ENCODE assay signal across 18 cellular contexts in the genomic region with DNA sequence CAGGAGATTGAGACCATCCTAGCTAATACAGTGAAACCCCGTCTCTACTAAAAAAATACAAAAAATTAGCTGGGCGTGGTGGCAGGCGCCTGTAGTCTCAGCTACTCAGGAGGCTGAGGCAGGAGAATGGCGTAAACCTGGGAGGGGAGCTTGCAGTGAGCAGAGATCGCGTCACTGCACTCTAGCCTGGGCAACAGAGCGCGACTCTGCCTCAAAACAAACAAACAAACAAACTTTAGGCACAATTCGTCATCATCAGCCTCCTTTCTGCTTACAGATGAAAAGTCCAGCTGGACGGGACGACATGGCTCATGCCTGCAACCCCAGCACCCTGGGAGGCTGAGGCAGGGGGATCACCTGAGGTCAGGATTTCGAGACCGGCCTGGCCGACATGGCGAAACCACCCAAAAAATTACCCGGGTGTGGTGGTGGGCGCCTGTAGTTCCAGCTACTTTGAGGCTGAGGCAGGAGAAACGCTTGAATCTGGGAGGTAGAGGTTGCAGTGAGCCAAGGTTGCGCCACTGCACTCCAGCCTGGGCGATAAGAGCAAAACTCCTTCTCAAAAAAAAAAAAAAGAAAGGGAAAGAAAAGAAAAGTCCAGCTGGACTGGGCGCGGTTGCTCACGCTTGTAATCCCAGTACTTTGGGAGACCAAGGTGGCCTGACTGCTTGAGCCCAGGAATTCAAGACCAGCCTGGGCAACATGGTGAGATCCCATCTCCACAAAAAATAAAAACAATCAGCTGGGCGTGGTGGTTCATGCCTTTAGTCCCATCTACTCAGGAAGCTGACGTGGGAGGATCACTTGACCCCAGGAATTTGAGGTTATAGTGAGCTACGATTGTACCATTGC. TPM values are rescaled to one million over a fixed set of nuclear protein-coding genes. Genes with fewer than 3 reads are reported as not detected.
DNase-seq lines count a peak whose midpoint lies in the region; ATAC-seq, FAIRE-seq and TF ChIP-seq lines count a peak whose summit lies in the region.
"Had no signal": no experiment of that assay in that cellular context is flagged by ENCODE, and none has a peak within 500 bp of the region (broad histone marks: within the 10 kb centered on the region; RNA-seq: fewer than 3 reads in every experiment).

No MANE protein-coding gene starts in this region.

- no peak overlapping the region for H3K4ac ChIP-seq in mesenchymal stem cell (ENCODE audit: low read depth in 1 of 2, low read length in 2 of 2)

- H3K4me2 ChIP-seq in mesenchymal stem cell (ENCODE audit: low read length, poor library complexity, severe bottlenecking): no peak overlapping the region

- H3K23ac ChIP-seq in mesenchymal stem cell (ENCODE audit: low read length in 2 of 2): no peak overlapping the region

- H2BK120ac ChIP-seq in mesenchymal stem cell (ENCODE audit: low read depth, low read length): no peak overlapping the region

- intact Hi-C loops in left ventricle myocardium inferior (cut with micrococcal nuclease) (no loop called here), Right ventricle myocardium superior (cut with DNase I) (no loop called here)

- H2AK5ac ChIP-seq in mesenchymal stem cell (ENCODE audit: low read length, severe bottlenecking): no peak overlapping the region

- in situ Hi-C loops in SK-MEL-5 (cut with HindIII; ENCODE audit: low pct_unique_long_range_greater_than_20kb, low sequenced_read_pairs): no loop called here

- WGBS in mesenchymal stem cell: 84% methylated on average over 23 of the region's 26 CpGs

- DNase-seq in left ventricle myocardium inferior (no peak), Right ventricle myocardium superior (no peak), SK-MEL-5 (ENCODE audit: low read depth, low spot score) (peak; percentile 21), mesenchymal stem cell (peak; percentile 24), urothelium cell line (ENCODE audit: low spot score) (no peak), hypothalamus (lab: John Stamatoyannopoulos, UW) (no peak), SKM-1 treated with dmso at 0.1 percent for 144 hours (lab: John Stamatoyannopoulos, UW; ENCODE audit: unreplicated experiment) (no peak)
- DNase-seq: activated CD4-positive, alpha-beta T cell treated with anti-CD3 and anti-CD28 coated beads for 36 hours; activated naive CD8-positive, alpha-beta T cell treated with anti-CD3 and anti-CD28 coated beads, Interleukin-2, amount 50 U/mL, for 24 hours; activated T-cell treated with anti-CD3 and anti-CD28 coated beads, Interleukin-2, amount 50 U/mL, for 24 hours; NCI-H1694; NCI-H446 treated with DMSO at 0.1 percent for 48 hours; stimulated activated CD4-positive, alpha-beta T cell treated with anti-CD3 and anti-CD28 coated beads, Interleukin-4, amount 100 ng/mL, for 4 hours; T-helper 17 cell had no signal

- H3K27me3 ChIP-seq in left ventricle myocardium inferior (ENCODE audit: low read depth) (no peaks in the 10 kb centered on the region), mesenchymal stem cell (ENCODE audit: control insufficient read depth in 1 of 2, insufficient read depth in 1 of 2, low read length in 2 of 2) (no peaks in the 10 kb centered on the region)

- FAIRE-seq in urothelium cell line (lab: Jason Lieb, UNC): peak; percentile 9

- H3K79me1 ChIP-seq in mesenchymal stem cell (replicated peaks; ENCODE audit: low read length, poor library complexity, severe bottlenecking): no peaks in the 10 kb centered on the region

- H3K9ac ChIP-seq in mesenchymal stem cell (ENCODE audit: low read length): peak overlapping the region; percentile 85

- no peak overlapping the region for H2BK5ac ChIP-seq in mesenchymal stem cell (ENCODE audit: low read depth, low read length, poor library complexity, severe bottlenecking)

- no peak overlapping the region for H3K14ac ChIP-seq in mesenchymal stem cell (ENCODE audit: low read length in 2 of 2)

- H3K9me3 ChIP-seq in left ventricle myocardium inferior (replicated peaks) (no peaks in the 10 kb centered on the region), mesenchymal stem cell (ENCODE audit: control insufficient read depth, low read length) (no peaks in the 10 kb centered on the region)
- H3K9me3 ChIP-seq: heart left ventricle had no signal

- peaks cover 20% of the 10 kb centered on the region for H3K4me1 ChIP-seq in left ventricle myocardium inferior
- peaks cover 22% of the 10 kb centered on the region for H3K4me1 ChIP-seq in mesenchymal stem cell (ENCODE audit: control insufficient read depth, insufficient read depth, low read depth, low read length)

- H4K8ac ChIP-seq in mesenchymal stem cell (ENCODE audit: low read length): no peak overlapping the region

- ATAC-seq in Right ventricle myocardium superior (ENCODE audit: poor library complexity) (no peak), GM18520 (IDR thresholded peaks at IDR 0.05; ENCODE audit: unreplicated experiment) (no peak)
- ATAC-seq: activated CD4-positive, alpha-beta T cell treated with anti-CD3 and anti-CD28 coated beads for 36 hours; activated naive CD8-positive, alpha-beta T cell treated with anti-CD3 and anti-CD28 coated beads, Interleukin-2, amount 50 U/mL, for 24 hours; T-helper 17 cell had no signal

- H3K4me3 ChIP-seq in left ventricle myocardium inferior (no peak overlapping the region), mesenchymal stem cell (ENCODE audit: insufficient read depth in 1 of 2, low read depth in 1 of 2, low read length in 2 of 2) (no peak overlapping the region)

- no peak overlapping the region for H2BK12ac ChIP-seq in mesenchymal stem cell (ENCODE audit: low read length in 2 of 2)

- H3K27ac ChIP-seq in left ventricle myocardium inferior (replicated peaks) (peak overlapping the region; percentile 91), mesenchymal stem cell (ENCODE audit: low read length, poor library complexity, severe bottlenecking) (no peak overlapping the region)
- H3K27ac ChIP-seq: epithelial cell of prostate, GM23248 had no signal

- H3K36me3 ChIP-seq in left ventricle myocardium inferior (no peaks in the 10 kb centered on the region), mesenchymal stem cell (ENCODE audit: control insufficient read depth in 1 of 2, insufficient read depth in 2 of 2, low read depth in 1 of 2, low read length in 2 of 2) (peaks cover 0 to 6% of the 10 kb centered on the region in 2 experiments)
- H3K36me3 ChIP-seq: heart left ventricle had no signal

- no peak overlapping the region for H2BK15ac ChIP-seq in mesenchymal stem cell (ENCODE audit: low read depth, poor library complexity, severe bottlenecking)

- no peak overlapping the region for H3K18ac ChIP-seq in mesenchymal stem cell (ENCODE audit: low read depth in 1 of 2, low read length in 2 of 2)

- TF ChIP-seq CTCF in left ventricle myocardium inferior (IDR thresholded peaks at IDR 0.05; ENCODE audit: borderline replicate concordance): no peak

- H4K91ac ChIP-seq in mesenchymal stem cell (ENCODE audit: low read length): no peak overlapping the region

- no peak overlapping the region for H2AFZ ChIP-seq in mesenchymal stem cell (ENCODE audit: low read depth, low read length)

RNA-seq across cellular contexts. Expression of gene SPIRE2, which starts 1.5 kb away (rescaled TPM):
- total RNA-seq in left ventricle myocardium inferior (1.2 TPM), Right ventricle myocardium superior (1.2 TPM)
- 19.6 and 20.2 TPM in 2 replicates for total RNA-seq in SK-MEL-5 (2014; rRNA removed; shearing (Covaris generic))
- polyA plus RNA-seq in SK-MEL-5 (2015; cell fraction: cytosol; rRNA removed): 25.0 TPM in 2 replicates
- 75.1 and 88.7 TPM in 2 replicates for polyA plus RNA-seq in SK-MEL-5 (2015; cell fraction: nucleus; rRNA removed)
- polyA plus RNA-seq in mesenchymal stem cell (2013, experiment 1 of 2): 1.4 TPM
- polyA plus RNA-seq in mesenchymal stem cell (2013, experiment 2 of 2): 1.3 TPM

RNA-seq across cellular contexts. Expression of gene FANCA, which starts 10.3 kb away (rescaled TPM):
- total RNA-seq in left ventricle myocardium inferior (2.4 TPM), Right ventricle myocardium superior (1.9 TPM)
- total RNA-seq in SK-MEL-5 (2014; rRNA removed; shearing (Covaris generic)): 12.0 and 14.5 TPM in 2 replicates
- 20.5 and 25.1 TPM in 2 replicates for polyA plus RNA-seq in SK-MEL-5 (2015; cell fraction: cytosol; rRNA removed)
- 157 and 241 TPM in 2 replicates for polyA plus RNA-seq in SK-MEL-5 (2015; cell fraction: nucleus; rRNA removed)
- polyA plus RNA-seq in mesenchymal stem cell (2013, experiment 1 of 2): 3.3 TPM
- 2.3 TPM for polyA plus RNA-seq in mesenchymal stem cell (2013, experiment 2 of 2)

RNA-seq across cellular contexts. Expression of gene TCF25, which starts 46.6 kb away (rescaled TPM):
- total RNA-seq in left ventricle myocardium inferior (82.6 TPM), Right ventricle myocardium superior (83.2 TPM)
- 76.6 and 93.1 TPM in 2 replicates for total RNA-seq in SK-MEL-5 (2014; rRNA removed; shearing (Covaris generic))
- polyA plus RNA-seq in SK-MEL-5 (2015; cell fraction: cytosol; rRNA removed): 78.5 and 82.3 TPM in 2 replicates
- polyA plus RNA-seq in SK-MEL-5 (2015; cell fraction: nucleus; rRNA removed): 317 and 318 TPM in 2 replicates
- 222 TPM for polyA plus RNA-seq in mesenchymal stem cell (2013, experiment 1 of 2)
- 213 TPM for polyA plus RNA-seq in mesenchymal stem cell (2013, experiment 2 of 2)

Comparison
In these comparisons a context has a peak if more than half of its experiments do, and no peak if none do; other contexts are left out.
1. DNase-seq: peak in SK-MEL-5 (single experiment) and mesenchymal stem cell (single experiment); none in left ventricle myocardium inferior (single experiment), Right ventricle myocardium superior (single experiment), urothelium cell line (single experiment), hypothalamus (0 of 51) and SKM-1 treated with dmso at 0.1 percent for 144 hours (single experiment).